Comparison of ENCODE assay signal across 13 cellular contexts in genomic region chr17:74190807-74191206, GRCh38. TPM values are rescaled to one million over a fixed set of nuclear protein-coding genes. Genes with fewer than 3 reads are reported as not detected.
DNase-seq lines count a peak whose midpoint lies in the region; ATAC-seq and TF ChIP-seq lines count a peak whose summit lies in the region.
"Had no signal": no experiment of that assay in that cellular context is flagged by ENCODE, and none has a peak within 500 bp of the region (broad histone marks: within the 10 kb centered on the region; RNA-seq: fewer than 3 reads in every experiment).

No MANE protein-coding gene starts in this region.

- H3K18ac ChIP-seq in mesenchymal stem cell (ENCODE audit: low read depth in 1 of 2, low read length in 2 of 2): no peak overlapping the region

- H3K4me1 ChIP-seq in PC-3 (ENCODE audit: insufficient read depth, low read length) (peaks cover 5% of the 10 kb centered on the region; the same call in 1 of the 2 replicates), mesenchymal stem cell (ENCODE audit: control insufficient read depth, insufficient read depth, low read depth, low read length) (peaks cover 10% of the 10 kb centered on the region)
- H3K4me1 ChIP-seq: sigmoid colon, uterus had no signal

- no TSS peak for BruUV-seq in PC-3 (replicated peaks; lab: Mats Ljungman, UMichigan)

- no peaks in the 10 kb centered on the region for H3K9me2 ChIP-seq in PC-3 (replicated peaks; ENCODE audit: low read length)

- no peaks in the 10 kb centered on the region for H3K9me3 ChIP-seq in PC-3 (ENCODE audit: low read length)
- no peaks in the 10 kb centered on the region for H3K9me3 ChIP-seq in mesenchymal stem cell (ENCODE audit: control insufficient read depth, low read length)
- H3K9me3 ChIP-seq: BLaER1 treated with 17β-estradiol and CSF1 and Interleukin-3, amounts not matched to agents 10 nM and 100 nM; sigmoid colon; uterus had no signal

- CTCF ChIA-PET in PC-3 (lab: Charles Lee): no interaction called here

- H2BK12ac ChIP-seq in mesenchymal stem cell (ENCODE audit: low read length in 2 of 2): no peak overlapping the region

- H3K9ac ChIP-seq in PC-3 (ENCODE audit: low read length) (no peak overlapping the region), mesenchymal stem cell (ENCODE audit: low read length) (no peak overlapping the region)
- H3K9ac ChIP-seq: BLaER1 treated with 17β-estradiol and CSF1 and Interleukin-3, amounts not matched to agents 10 nM and 100 nM had no signal

- H3K79me2 ChIP-seq in PC-3 (ENCODE audit: low read length): no peaks in the 10 kb centered on the region

- H3K27me3 ChIP-seq in PC-3 (ENCODE audit: low read length) (peaks cover 30% of the 10 kb centered on the region), mesenchymal stem cell (ENCODE audit: control insufficient read depth in 1 of 2, insufficient read depth in 1 of 2, low read length in 2 of 2) (peaks cover 28 to 54% of the 10 kb centered on the region in 2 experiments)
- H3K27me3 ChIP-seq: BLaER1 treated with 17β-estradiol and CSF1 and Interleukin-3, amounts not matched to agents 10 nM and 100 nM; uterus had no signal

- no peak overlapping the region for H3K4me2 ChIP-seq in PC-3 (ENCODE audit: low read length)
- no peak overlapping the region for H3K4me2 ChIP-seq in mesenchymal stem cell (ENCODE audit: low read length, poor library complexity, severe bottlenecking)
- H3K4me2 ChIP-seq: BLaER1 treated with 17β-estradiol and CSF1 and Interleukin-3, amounts not matched to agents 10 nM and 100 nM had no signal

- H4K20me1 ChIP-seq in PC-3 (ENCODE audit: low read length): no peaks in the 10 kb centered on the region
- H4K20me1 ChIP-seq: BLaER1 treated with 17β-estradiol and CSF1 and Interleukin-3, amounts not matched to agents 10 nM and 100 nM had no signal

- no peak overlapping the region for H2BK15ac ChIP-seq in mesenchymal stem cell (ENCODE audit: low read depth, poor library complexity, severe bottlenecking)

- no peak overlapping the region for H2BK5ac ChIP-seq in mesenchymal stem cell (ENCODE audit: low read depth, low read length, poor library complexity, severe bottlenecking)

- no peak overlapping the region for H3K4ac ChIP-seq in mesenchymal stem cell (ENCODE audit: low read depth in 1 of 2, low read length in 2 of 2)

- TF ChIP-seq CTCF in PC-3 (conservative IDR thresholded peaks at IDR 0.05; ENCODE audit: low read depth, low read length): no peak

- no peak overlapping the region for H3K27ac ChIP-seq in PC-3 (ENCODE audit: low read length)
- H3K27ac ChIP-seq in mesenchymal stem cell (ENCODE audit: low read length, poor library complexity, severe bottlenecking): no peak overlapping the region
- H3K27ac ChIP-seq: BLaER1 treated with 17β-estradiol and CSF1 and Interleukin-3, amounts not matched to agents 10 nM and 100 nM; sigmoid colon; uterus had no signal

- H3K14ac ChIP-seq in mesenchymal stem cell (ENCODE audit: low read length in 2 of 2): no peak overlapping the region

- ATAC-seq in PC-3 (no peak; the same call in 1 of the 2 replicates), GM19397 (IDR thresholded peaks at IDR 0.05; ENCODE audit: unreplicated experiment) (no peak), esophagus mucosa (no peak), GM18861 (IDR thresholded peaks at IDR 0.05; ENCODE audit: unreplicated experiment) (no peak)

- no peak overlapping the region for H4K8ac ChIP-seq in mesenchymal stem cell (ENCODE audit: low read length)

- H2AFZ ChIP-seq in PC-3 (ENCODE audit: low read length) (no peak overlapping the region), mesenchymal stem cell (ENCODE audit: low read depth, low read length) (no peak overlapping the region)

- H3K4me3 ChIP-seq in PC-3 (ENCODE audit: low read length) (no peak overlapping the region), mesenchymal stem cell (ENCODE audit: insufficient read depth in 1 of 2, low read depth in 1 of 2, low read length in 2 of 2) (no peak overlapping the region)
- H3K4me3 ChIP-seq: BLaER1 treated with 17β-estradiol and CSF1 and Interleukin-3, amounts not matched to agents 10 nM and 100 nM; sigmoid colon; uterus had no signal

- 41% methylated on average over 4 of the region's 5 CpGs for WGBS in mesenchymal stem cell

- H2BK120ac ChIP-seq in mesenchymal stem cell (ENCODE audit: low read depth, low read length): no peak overlapping the region

- POLR2A ChIA-PET in PC-3 (lab: Charles Lee; ENCODE audit: unreplicated experiment): no interaction called here

- no peak overlapping the region for H4K91ac ChIP-seq in mesenchymal stem cell (ENCODE audit: low read length)

- intact Hi-C loops in PC-3 (cut with micrococcal nuclease): loop anchor here (5.0 kb wide), 1 partner anchor 764 kb away; no protein-coding TSS in a partner anchor

- no peak overlapping the region for H2AK5ac ChIP-seq in mesenchymal stem cell (ENCODE audit: low read length, severe bottlenecking)

- no peak overlapping the region for H3K23ac ChIP-seq in mesenchymal stem cell (ENCODE audit: low read length in 2 of 2)

- no peaks in the 10 kb centered on the region for H3K36me3 ChIP-seq in PC-3 (ENCODE audit: low read depth, low read length)
- H3K36me3 ChIP-seq in mesenchymal stem cell (ENCODE audit: control insufficient read depth in 1 of 2, insufficient read depth in 2 of 2, low read depth in 1 of 2, low read length in 2 of 2): no peaks in the 10 kb centered on the region
- H3K36me3 ChIP-seq: BLaER1 treated with 17β-estradiol and CSF1 and Interleukin-3, amounts not matched to agents 10 nM and 100 nM; sigmoid colon; uterus had no signal

- H3K79me1 ChIP-seq in mesenchymal stem cell (replicated peaks; ENCODE audit: low read length, poor library complexity, severe bottlenecking): no peaks in the 10 kb centered on the region

- DNase-seq in GM03348 (ENCODE audit: low spot score) (peak; percentile 57), PC-3 (peak; percentile 49), fibroblast of gingiva (ENCODE audit: low read depth) (peak; percentile 39), mesenchymal stem cell (peak; percentile 55), NCI-H69 (lab: John Stamatoyannopoulos, UW) (no peak)
- DNase-seq: SIG-M5; sigmoid colon; stimulated activated naive CD4-positive, alpha-beta T cell; uterus had no signal

- no peaks in the 10 kb centered on the region for H3F3A ChIP-seq in PC-3 (ENCODE audit: low read length, unreplicated experiment)

RNA-seq across cellular contexts. Expression of gene RPL38, which starts 12.7 kb away (rescaled TPM):
- 2,878 and 3,689 TPM in 2 replicates for total RNA-seq in PC-3 (2014; rRNA removed)
- 3,306 TPM for polyA plus RNA-seq in mesenchymal stem cell (2013, experiment 1 of 2)
- polyA plus RNA-seq in mesenchymal stem cell (2013, experiment 2 of 2): 3,256 TPM
- 1,104 TPM for total RNA-seq in esophagus mucosa

RNA-seq across cellular contexts. Expression of gene TTYH2, which starts 22.6 kb away (rescaled TPM):
- 17.6 and 21.0 TPM in 2 replicates for total RNA-seq in PC-3 (2014; rRNA removed)
- 2.0 TPM for polyA plus RNA-seq in mesenchymal stem cell (2013, experiment 1 of 2)
- polyA plus RNA-seq in mesenchymal stem cell (2013, experiment 2 of 2): 2.7 TPM
- total RNA-seq in esophagus mucosa: 0.88 TPM
